ENCODE assay signal across 9 cellular contexts in the genomic region with DNA sequence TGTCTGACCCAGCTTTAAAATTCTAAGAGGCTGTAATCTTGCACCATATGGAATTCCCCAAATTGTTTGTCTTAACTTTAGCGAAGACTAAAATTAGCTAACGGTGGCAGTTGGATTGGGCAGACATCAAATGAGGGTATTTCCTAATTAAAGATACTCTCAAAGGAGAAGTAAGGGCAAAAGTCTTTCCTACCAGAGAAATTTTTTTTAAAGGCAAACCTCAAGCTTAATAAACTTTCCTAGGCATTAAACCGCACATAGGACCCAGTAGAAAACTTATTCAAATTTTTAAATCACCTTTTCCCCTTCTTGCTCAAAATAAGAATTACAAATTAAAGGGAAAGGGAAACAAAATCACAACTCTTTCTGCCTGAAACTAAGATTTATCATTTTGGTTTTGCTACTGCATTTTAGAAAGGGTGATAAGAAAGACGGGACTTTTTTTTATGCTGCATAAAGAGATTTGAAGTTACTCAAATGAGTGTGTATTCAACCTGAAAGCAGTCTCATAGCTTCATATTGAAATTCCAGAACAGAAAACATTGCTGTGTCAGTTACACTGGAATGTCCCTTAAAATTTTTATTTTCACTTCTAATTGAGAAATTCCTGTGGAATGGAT.
DNase-seq lines count a peak whose midpoint lies in the region; ATAC-seq and TF ChIP-seq lines count a peak whose summit lies in the region.
"Had no signal": no experiment of that assay in that cellular context is flagged by ENCODE, and none has a peak within 500 bp of the region (broad histone marks: within the 10 kb centered on the region; RNA-seq: fewer than 3 reads in every experiment).

No MANE protein-coding gene starts in this region.

- H3K27me3 ChIP-seq in BE2C: no peaks in the 10 kb centered on the region
- H3K27me3 ChIP-seq: heart left ventricle had no signal

- no peaks in the 10 kb centered on the region for H3K36me3 ChIP-seq in BE2C
- H3K36me3 ChIP-seq: heart left ventricle had no signal

- TF ChIP-seq CTCF in endothelial cell (IDR thresholded peaks at IDR 0.05; ENCODE audit: unreplicated experiment) (no peak), BE2C (IDR thresholded peaks at IDR 0.05; ENCODE audit: low read depth, low read length) (no peak)

- no peaks in the 10 kb centered on the region for H3K9me3 ChIP-seq in BE2C
- H3K9me3 ChIP-seq: heart left ventricle had no signal

- H3K9me3 Mint-ChIP-seq in activated T-cell treated with anti-CD3 and anti-CD28 coated beads, Interleukin-2, amount 50 U/mL, for 72 hours: peaks cover 6 to 7% of the 10 kb centered on the region in 2 donors
- peaks cover 3 to 8% of the 10 kb centered on the region in 2 donors for H3K9me3 Mint-ChIP-seq in stimulated activated naive B cell treated with anti-CD40 and anti-IgM and Interleukin-4, amounts not matched to agents 10 μg/mL and 1 μg/mL and 100 μg/mL, for 72 hours
- H3K9me3 Mint-ChIP-seq in endothelial cell (ENCODE audit: unreplicated experiment): no peaks in the 10 kb centered on the region

- DNase-seq in activated T-cell treated with anti-CD3 and anti-CD28 coated beads, Interleukin-2, amount 50 U/mL, for 72 hours: no peak
- DNase-seq in activated T-cell treated with anti-CD3 and anti-CD28 coated beads for 4 hours (no peak), NOMO-1 (lab: John Stamatoyannopoulos, UW; ENCODE audit: unreplicated experiment in 2 of 2) (peak; percentile 88 to 93), endothelial cell (ENCODE audit: low spot score) (no peak), BE2C (no peak)
- DNase-seq in stimulated activated naive B cell treated with anti-CD40 and anti-IgM and Interleukin-4, amounts not matched to agents 10 μg/mL and 1 μg/mL and 100 μg/mL, for 72 hours: no peak
- no peak for DNase-seq in stimulated activated CD4-positive, alpha-beta T cell treated with anti-CD3 and anti-CD28 coated beads, Interleukin-1b, Interleukin-23, amount 100 ng/mL, for 48 hours
- DNase-seq: heart left ventricle had no signal

- H3K4me3 Mint-ChIP-seq in activated T-cell treated with anti-CD3 and anti-CD28 coated beads, Interleukin-2, amount 50 U/mL, for 72 hours: peak overlapping the region; percentile 59 to 81
- peak overlapping the region; percentile 39 to 41 for H3K4me3 Mint-ChIP-seq in stimulated activated naive B cell treated with anti-CD40 and anti-IgM and Interleukin-4, amounts not matched to agents 10 μg/mL and 1 μg/mL and 100 μg/mL, for 72 hours
- no peak overlapping the region for H3K4me3 Mint-ChIP-seq in endothelial cell (ENCODE audit: unreplicated experiment)

- H3K27ac Mint-ChIP-seq in activated T-cell treated with anti-CD3 and anti-CD28 coated beads, Interleukin-2, amount 50 U/mL, for 72 hours: peak overlapping the region; percentile 91
- H3K27ac Mint-ChIP-seq in stimulated activated naive B cell treated with anti-CD40 and anti-IgM and Interleukin-4, amounts not matched to agents 10 μg/mL and 1 μg/mL and 100 μg/mL, for 72 hours: peak overlapping the region; percentile 79
- H3K27ac Mint-ChIP-seq in endothelial cell (ENCODE audit: unreplicated experiment): no peak overlapping the region

- H3K4me1 Mint-ChIP-seq in activated T-cell treated with anti-CD3 and anti-CD28 coated beads, Interleukin-2, amount 50 U/mL, for 72 hours (ENCODE audit: low read depth): peaks cover 84% of the 10 kb centered on the region
- H3K4me1 Mint-ChIP-seq in stimulated activated naive B cell treated with anti-CD40 and anti-IgM and Interleukin-4, amounts not matched to agents 10 μg/mL and 1 μg/mL and 100 μg/mL, for 72 hours: peaks cover 39 to 82% of the 10 kb centered on the region in 2 donors
- H3K4me1 Mint-ChIP-seq in endothelial cell (ENCODE audit: unreplicated experiment): no peaks in the 10 kb centered on the region

- H3K4me3 ChIP-seq in BE2C (ENCODE audit: low read depth, low read length): no peak overlapping the region
- H3K4me3 ChIP-seq: heart left ventricle had no signal

- H3K4me1 ChIP-seq in BE2C: no peaks in the 10 kb centered on the region

- peaks cover 7 to 11% of the 10 kb centered on the region in 2 donors for H3K36me3 Mint-ChIP-seq in activated T-cell treated with anti-CD3 and anti-CD28 coated beads, Interleukin-2, amount 50 U/mL, for 72 hours (ENCODE audit: insufficient read depth in 2 of 2)
- H3K36me3 Mint-ChIP-seq in stimulated activated naive B cell treated with anti-CD40 and anti-IgM and Interleukin-4, amounts not matched to agents 10 μg/mL and 1 μg/mL and 100 μg/mL, for 72 hours: peaks cover 0 to 7% of the 10 kb centered on the region in 2 donors
- no peaks in the 10 kb centered on the region for H3K36me3 Mint-ChIP-seq in endothelial cell (ENCODE audit: low read depth, unreplicated experiment)

- ATAC-seq in activated T-cell treated with anti-CD3 and anti-CD28 coated beads, Interleukin-2, amount 50 U/mL, for 72 hours (replicated peaks in 1 of 2): peak; percentile 38
- peak; percentile 47 for ATAC-seq in HG02678 (IDR thresholded peaks at IDR 0.05; ENCODE audit: unreplicated experiment)
- peak; percentile 50 to 61 for ATAC-seq in stimulated activated naive B cell treated with anti-CD40 and anti-IgM and Interleukin-4, amounts not matched to agents 10 μg/mL and 1 μg/mL and 100 μg/mL, for 72 hours (replicated peaks)
- ATAC-seq: heart left ventricle had no signal

- H3K27me3 Mint-ChIP-seq in activated T-cell treated with anti-CD3 and anti-CD28 coated beads, Interleukin-2, amount 50 U/mL, for 72 hours (ENCODE audit: low read depth): no peaks in the 10 kb centered on the region
- no peaks in the 10 kb centered on the region for H3K27me3 Mint-ChIP-seq in stimulated activated naive B cell treated with anti-CD40 and anti-IgM and Interleukin-4, amounts not matched to agents 10 μg/mL and 1 μg/mL and 100 μg/mL, for 72 hours
- H3K27me3 Mint-ChIP-seq in endothelial cell (ENCODE audit: unreplicated experiment): peaks cover 2% of the 10 kb centered on the region

Comparison
In these comparisons a context has a peak if more than half of its experiments do, and no peak if none do; other contexts are left out.
1. DNase-seq: peak in NOMO-1 (2 of 2); none in activated T-cell treated with anti-CD3 and anti-CD28 coated beads, Interleukin-2, amount 50 U/mL, for 72 hours (0 of 2), activated T-cell treated with anti-CD3 and anti-CD28 coated beads for 4 hours (single experiment), stimulated activated naive B cell treated with anti-CD40 and anti-IgM and Interleukin-4, amounts not matched to agents 10 μg/mL and 1 μg/mL and 100 μg/mL, for 72 hours (single experiment), stimulated activated CD4-positive, alpha-beta T cell treated with anti-CD3 and anti-CD28 coated beads, Interleukin-1b, Interleukin-23, amount 100 ng/mL, for 48 hours (single experiment), endothelial cell (single experiment) and BE2C (single experiment).
2. Peak in every context shown above with its lines, with median percentiles within 50 percentile points of each other: ATAC-seq.